ENCODE assay signal across 11 cellular contexts in the genomic region with DNA sequence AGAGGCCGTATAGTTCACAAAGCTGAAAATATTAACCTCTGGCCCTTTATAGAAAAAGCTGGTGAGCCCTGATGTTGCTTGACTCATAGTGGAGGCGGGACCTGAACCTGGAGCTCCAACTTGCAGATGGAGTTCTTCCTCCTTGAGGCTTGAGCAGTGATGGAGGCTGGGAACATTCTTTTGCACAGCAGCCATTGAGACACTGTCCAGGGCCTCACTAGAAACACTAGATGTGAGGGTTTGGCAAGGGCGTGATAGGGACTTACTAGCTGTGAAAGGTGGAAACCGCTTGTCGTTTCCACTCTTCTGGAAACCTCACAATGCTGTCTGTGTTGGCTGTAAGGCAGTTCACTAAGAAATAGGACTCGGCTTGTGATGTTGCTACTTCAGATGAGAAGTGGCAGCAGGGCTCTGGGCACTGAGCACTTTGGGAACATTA. TPM values are rescaled to one million over a fixed set of nuclear protein-coding genes. Genes with fewer than 3 reads are reported as not detected.
A peak's percentile ranks its signal among the peaks of the same experiment; 100 is the strongest.
DNase-seq lines count a peak whose midpoint lies in the region; ATAC-seq, FAIRE-seq and TF ChIP-seq lines count a peak whose summit lies in the region.
"Had no signal": no experiment of that assay in that cellular context is flagged by ENCODE, and none has a peak within 500 bp of the region (broad histone marks: within the 10 kb centered on the region; RNA-seq: fewer than 3 reads in every experiment).

No MANE protein-coding gene starts in this region.

- peaks cover 16% of the 10 kb centered on the region for H3K4me1 ChIP-seq in rectal smooth muscle tissue (ENCODE audit: control insufficient read depth, insufficient read depth, low read length)

- DNase-seq in Caki2 (ENCODE audit: low read depth) (peak; percentile 45), epithelial cell of esophagus (ENCODE audit: low read depth) (peak; percentile 40), NCI-H1436 treated with DMSO at 0.1 percent for 48 hours (lab: John Stamatoyannopoulos, UW) (no peak), GM12892 (ENCODE audit: insufficient read length) (no peak)
- DNase-seq: activated T-cell treated with anti-CD3 and anti-CD28 coated beads, Interleukin-2, amount 50 U/mL, for 24 hours; occipital lobe; T-helper 17 cell had no signal

- H3K4me3 ChIP-seq in epithelial cell of esophagus (ENCODE audit: low read length) = no peak overlapping the region
- H3K4me3 ChIP-seq in rectal smooth muscle tissue (ENCODE audit: low read length) = no peak overlapping the region

- ATAC-seq in HG03354 (IDR thresholded peaks at IDR 0.05; ENCODE audit: poor library complexity, severe bottlenecking, unreplicated experiment) (peak; percentile 40), HG03097 (IDR thresholded peaks at IDR 0.05; ENCODE audit: low FRiP score, unreplicated experiment) (no peak), HG03432 (IDR thresholded peaks at IDR 0.05; ENCODE audit: unreplicated experiment) (no peak)
- ATAC-seq: T-helper 17 cell had no signal

- no peak for TF ChIP-seq POLR2A in GM12892 (IDR thresholded peaks at IDR 0.05; ENCODE audit: low read depth, low read length)

- H3K36me3 ChIP-seq in rectal smooth muscle tissue (ENCODE audit: control insufficient read depth, insufficient read depth, low read length) = peaks cover 3% of the 10 kb centered on the region

- no peak for FAIRE-seq in GM12892 (lab: Jason Lieb, UNC)

- no peak overlapping the region for H3K9ac ChIP-seq in rectal smooth muscle tissue (ENCODE audit: low read length)

- no peaks in the 10 kb centered on the region for H3K27me3 ChIP-seq in rectal smooth muscle tissue (ENCODE audit: control insufficient read depth, insufficient read depth, low read length)

- in situ Hi-C loops in Caki2 (cut with HindIII; ENCODE audit: low pct_unique_long_range_greater_than_20kb, low sequenced_read_pairs) = no loop called here

- peak overlapping the region; percentile 33 for H3K27ac ChIP-seq in rectal smooth muscle tissue (ENCODE audit: low read depth, low read length)

- no peak for TF ChIP-seq CTCF in epithelial cell of esophagus (IDR thresholded peaks at IDR 0.05; ENCODE audit: insufficient read depth, low read depth, low read length, missing control alignments)

RNA-seq across cellular contexts. Expression of gene SMAD6, which starts 12.5 kb away (rescaled TPM):
- 53.7 and 64.5 TPM in 2 replicates for total RNA-seq in Caki2 (2014; rRNA removed; shearing (Covaris generic); ENCODE audit: low replicate concordance)
- not detected for polyA plus RNA-seq in GM12892 (2012; ENCODE audit: missing spikeins)

Comparison
In these comparisons a context has a peak if more than half of its experiments do, and no peak if none do; other contexts are left out.
1. DNase-seq: peak in Caki2 (single experiment) and epithelial cell of esophagus (single experiment); none in NCI-H1436 treated with DMSO at 0.1 percent for 48 hours (single experiment) and GM12892 (single experiment).